In genomic region chr9:12702160-12702758, GRCh38 we compare ENCODE assay signal across 8 cellular contexts. TPM values are rescaled to one million over a fixed set of nuclear protein-coding genes. Genes with fewer than 3 reads are reported as not detected.
DNase-seq lines count a peak whose midpoint lies in the region; ATAC-seq and TF ChIP-seq lines count a peak whose summit lies in the region.

No MANE protein-coding gene starts in this region.

- no peaks in the 10 kb centered on the region for H3K27me3 Mint-ChIP-seq in neural crest cell (ENCODE audit: low read depth)

- H3K27ac Mint-ChIP-seq in neural crest cell (ENCODE audit: unreplicated experiment) = no peak overlapping the region

- peaks cover 5% of the 10 kb centered on the region for H3K4me1 Mint-ChIP-seq in neural crest cell

- H3K9me3 ChIP-seq in esophagus muscularis mucosa = no peaks in the 10 kb centered on the region

- H3K36me3 ChIP-seq in esophagus muscularis mucosa = no peaks in the 10 kb centered on the region

- peaks cover 3 to 24% (median 17%) of the 10 kb centered on the region in 4 donors for H3K4me1 ChIP-seq in esophagus muscularis mucosa

- intact Hi-C loops in esophagus muscularis mucosa (cut with DNase I) = no loop called here

- no peaks in the 10 kb centered on the region for H3K27me3 ChIP-seq in esophagus muscularis mucosa

- TF ChIP-seq CTCF in esophagus muscularis mucosa (IDR thresholded peaks at IDR 0.05) (peak; percentile 26 to 48 (median 42)), neural crest cell (conservative IDR thresholded peaks at IDR 0.05) (peak; percentile 75)

- no peaks in the 10 kb centered on the region for H3K36me3 Mint-ChIP-seq in neural crest cell (ENCODE audit: low read depth)

- WGBS in esophagus muscularis mucosa = 58% methylated on average over 6 of the region's 6 CpGs

- TF ChIP-seq POLR2A in esophagus muscularis mucosa (IDR thresholded peaks at IDR 0.05; ENCODE audit: low read depth) = no peak

- H3K27ac ChIP-seq in esophagus muscularis mucosa (replicated peaks in 1 of 4) = no peak overlapping the region

- TF ChIP-seq EP300 in esophagus muscularis mucosa (IDR thresholded peaks at IDR 0.05) = no peak

- ATAC-seq in GM18517 (IDR thresholded peaks at IDR 0.05; ENCODE audit: unreplicated experiment) = no peak
- ATAC-seq in GM18861 (IDR thresholded peaks at IDR 0.05; ENCODE audit: unreplicated experiment) = no peak

- H3K9me3 Mint-ChIP-seq in neural crest cell = no peaks in the 10 kb centered on the region

- H3K4me3 ChIP-seq in esophagus muscularis mucosa = no peak overlapping the region

- no peak overlapping the region for H3K4me3 Mint-ChIP-seq in neural crest cell

- DNase-seq in EH (ENCODE audit: low read depth) = peak; percentile 60
- peak; percentile 81 for DNase-seq in NCI-H748 treated with DMSO at 0.1 percent for 48 hours (lab: John Stamatoyannopoulos, UW)
- no peak for DNase-seq in esophagus muscularis mucosa (ENCODE audit: extremely low spot score)
- peak; percentile 45 for DNase-seq in neural crest cell (ENCODE audit: low read depth, low spot score)
- DNase-seq in T-helper 1 cell = no peak
- DNase-seq in NCI-H1436 treated with DMSO at 0.1 percent for 48 hours (lab: John Stamatoyannopoulos, UW) = no peak

RNA-seq across cellular contexts. Expression of gene TYRP1, which starts 9.1 kb away (rescaled TPM):
- total RNA-seq in esophagus muscularis mucosa (under 1 TPM in 2 of 4 donors, not detected in 2; 0.63 to 0.83 TPM), neural crest cell (not detected in 2 replicates)

Comparison
In these comparisons a context has a peak if more than half of its experiments do, and no peak if none do; other contexts are left out.
1. DNase-seq: peak in EH (single experiment), NCI-H748 treated with DMSO at 0.1 percent for 48 hours (single experiment) and neural crest cell (single experiment); none in esophagus muscularis mucosa (single experiment), T-helper 1 cell (0 of 5) and NCI-H1436 treated with DMSO at 0.1 percent for 48 hours (single experiment).